Comparison of ENCODE assay signal across 34 cellular contexts in the genomic region with DNA sequence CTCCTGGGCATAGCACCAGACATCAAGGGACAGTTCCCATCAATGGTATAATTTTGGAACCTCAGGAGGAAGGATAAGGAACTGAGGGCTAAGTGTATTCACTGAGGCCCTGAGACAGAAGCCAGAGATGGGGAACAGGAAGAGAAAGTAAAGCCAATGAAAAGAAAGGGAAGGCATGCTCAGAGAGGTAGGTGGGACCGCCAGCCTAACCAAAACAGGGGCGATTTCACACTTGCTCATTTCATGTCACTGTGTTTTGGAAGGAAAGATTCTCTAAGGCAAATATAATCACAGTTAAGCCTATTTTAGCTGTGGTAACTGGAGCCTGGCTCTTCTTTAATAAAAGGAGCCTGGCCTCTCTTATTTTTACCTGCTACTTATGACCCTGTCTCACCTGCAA.
"Had no signal": no experiment of that assay in that cellular context is flagged by ENCODE, and none has a peak within 500 bp of the region (broad histone marks: within the 10 kb centered on the region; RNA-seq: fewer than 3 reads in every experiment).

No MANE protein-coding gene starts in this region.

- H3K4me2 ChIP-seq: KMS-11 had no signal

- H3K9ac ChIP-seq: KMS-11 had no signal

- H3K4me3 ChIP-seq: MG63 had no signal

- H3K27me3 ChIP-seq: MG63 had no signal

- H3K27ac ChIP-seq: KMS-11 had no signal

- H3K9me3 ChIP-seq: MG63 had no signal

- DNase-seq: Kasumi-1, MG63, MM.1S, MV-4-11, NCI-H1048, NCI-H1092, NCI-H1092 treated with DMSO at 0.1 percent for 48 hours, NCI-H1105, NCI-H1105 treated with DMSO at 0.1 percent for 48 hours, NCI-H1417, NCI-H1417 treated with DMSO at 0.1 percent for 48 hours, NCI-H1436, NCI-H1436 treated with DMSO at 0.1 percent for 48 hours, NCI-H146, NCI-H1694, NCI-H1694 treated with DMSO at 0.1 percent for 48 hours, NCI-H187, NCI-H187 treated with DMSO at 0.1 percent for 48 hours, NCI-H1930, NCI-H2029, NCI-H2029 treated with DMSO at 0.1 percent for 48 hours, NCI-H2081, NCI-H2081 treated with DMSO at 0.1 percent for 48 hours, NCI-H2107, NCI-H2171, NCI-H2171 treated with DMSO at 0.1 percent for 48 hours, NCI-H2227 treated with DMSO at 0.1 percent for 48 hours, NCI-H226, NCI-H345, NCI-H446, NCI-H510A, NCI-H510A treated with DMSO at 0.1 percent for 48 hours, NCI-H524 had no signal

- H3K36me3 ChIP-seq: MG63 had no signal
